8 cellular contexts compared by ENCODE assay signal in genomic region chr21:28516996-28517592, GRCh38.
DNase-seq lines count a peak whose midpoint lies in the region; ATAC-seq, FAIRE-seq and TF ChIP-seq lines count a peak whose summit lies in the region.

No MANE protein-coding gene starts in this region.

- peak; percentile 71 for DNase-seq in HEK293T (ENCODE audit: extremely low spot score)
- DNase-seq in MM.1S, result peak; percentile 89
- DNase-seq in T-helper 22 cell (ENCODE audit: low read depth), result peak; percentile 14
- peak; percentile 8 for DNase-seq in GM12878 (ENCODE audit: low read depth, low spot score)
- DNase-seq in iris pigment epithelial cell (ENCODE audit: low read depth), result peak; percentile 34
- DNase-seq in stimulated activated CD4-positive, alpha-beta T cell treated with anti-CD3 and anti-CD28 coated beads, Interleukin-2, amount 100 ng/mL, for 24 hours, result peak; percentile 69 to 70
- DNase-seq in AG20443 (ENCODE audit: low spot score), result no peak

- no peak overlapping the region for H3K9ac ChIP-seq in MM.1S (ENCODE audit: low read length)
- H3K9ac ChIP-seq in GM12878 (ENCODE audit: control insufficient read depth, insufficient read depth, low read length), result no peak overlapping the region

- H3K4me3 ChIP-seq in MM.1S (ENCODE audit: low read length) (no peak overlapping the region), GM12878 (no peak overlapping the region)

- TF ChIP-seq EP300 in GM12878 (IDR thresholded peaks at IDR 0.05; ENCODE audit: borderline replicate concordance in 1 of 2, control insufficient read depth in 1 of 2, low read depth in 2 of 2, low read length in 2 of 2), result no peak

- no peaks in the 10 kb centered on the region for H3K9me3 ChIP-seq in MM.1S (replicated peaks; ENCODE audit: insufficient read depth, low read length)
- H3K9me3 ChIP-seq in GM12878 (replicated peaks; ENCODE audit: control insufficient read depth, insufficient read depth, low read length), result no peaks in the 10 kb centered on the region

- H3K4me2 ChIP-seq in MM.1S (ENCODE audit: low read depth, low read length) (peak overlapping the region; percentile 35), GM12878 (ENCODE audit: control insufficient read depth, insufficient read depth) (no peak overlapping the region)

- H2AFZ ChIP-seq in MM.1S (ENCODE audit: low read length), result no peak overlapping the region
- H2AFZ ChIP-seq in GM12878 (ENCODE audit: control insufficient read depth, low read depth, low read length), result 0 out of 2 replicates have a peak overlapping the region, but pooled peaks have one; percentile 21

- TF ChIP-seq POLR2A in GM12878 (IDR thresholded peaks at IDR 0.05; ENCODE audit: low read depth, low read length), result no peak

- H4K20me1 ChIP-seq in MM.1S (ENCODE audit: insufficient read depth, low read length), result no peaks in the 10 kb centered on the region
- no peaks in the 10 kb centered on the region for H4K20me1 ChIP-seq in GM12878 (ENCODE audit: control insufficient read depth, insufficient read depth)

- H3K4me1 ChIP-seq in MM.1S (ENCODE audit: low read length) (peaks cover 2% of the 10 kb centered on the region; the same call in 1 of the 2 replicates), GM12878 (ENCODE audit: control insufficient read depth, insufficient read depth, low read length) (no peaks in the 10 kb centered on the region)

- 8% methylated on average over 6 of the region's 6 CpGs for WGBS in GM12878 (ENCODE audit: insufficient coverage, insufficient replicate concordance, low lambda C conversion rate, missing lambda C conversion rate)

- FAIRE-seq in GM12878 (lab: Jason Lieb, UNC), result no peak

- RAD21 ChIA-PET in GM12878 (lab: Charles Lee; ENCODE audit: unreplicated experiment), result interaction anchor here (2.3 kb wide), 1 partner anchor 228 kb away, joined by 22 read pairs; no protein-coding TSS in a partner anchor

- TF ChIP-seq CTCF in MM.1S (IDR thresholded peaks at IDR 0.05; ENCODE audit: low read length) (peak; percentile 95), GM12878 (IDR thresholded peaks at IDR 0.05 in 2 of 3, conservative IDR thresholded peaks at IDR 0.05 in 1 of 3; ENCODE audit: control insufficient read depth in 2 of 3, extremely low read depth in 1 of 3, insufficient read depth in 1 of 3, low read depth in 3 of 3, low read length in 3 of 3) (peak; percentile 57 to 65 (median 61); a peak in 5 of 6 replicates)

- BruUV-seq in GM12878 (replicated peaks; lab: Mats Ljungman, UMichigan), result no TSS peak

- H3K79me2 ChIP-seq in MM.1S (ENCODE audit: low read length) (no peaks in the 10 kb centered on the region), GM12878 (ENCODE audit: control insufficient read depth, insufficient read depth, low read length) (no peaks in the 10 kb centered on the region)

- no peaks in the 10 kb centered on the region for H3K9me2 ChIP-seq in MM.1S (replicated peaks; ENCODE audit: insufficient read depth, low read length)

- CTCF ChIA-PET in HEK293T (lab: Yijun Ruan, JAX) (interaction anchor here (1.8 kb wide), 1 partner anchor 228 kb away, joined by 6 read pairs; no protein-coding TSS in a partner anchor), GM12878 (lab: Yijun Ruan, JAX) (interaction anchor here (0.6 to 3.6 kb wide), 5 partner anchors 9 to 419 kb away, joined by 3 to 42 read pairs (median 3); no protein-coding TSS in a partner anchor)

- ATAC-seq in GM18498 (IDR thresholded peaks at IDR 0.05; ENCODE audit: unreplicated experiment) (peak; percentile 99), GM12878 (peak; percentile 77)

- peak; percentile 24; the same call in 1 of the 2 replicates for TF ChIP-seq RAD21 in GM12878 (IDR thresholded peaks at IDR 0.05; ENCODE audit: insufficient read depth, low read depth, low read length)

- in situ Hi-C loops in GM12878 (cut with MboI), result no loop called here

- POLR2A ChIA-PET in HEK293T (lab: Yijun Ruan, JAX), result no interaction called here
- POLR2A ChIA-PET in GM12878 (lab: Charles Lee), result no interaction called here

- intact Hi-C loops in GM12878 (cut with micrococcal nuclease; ENCODE audit: unreplicated experiment), result loop anchor here (1.0 to 10.0 kb wide), 3 partner anchors 228 to 1672 kb away; partner anchors contain the start of gene ADAMTS1

- H3K27ac ChIP-seq in MM.1S (ENCODE audit: low read length), result no peak overlapping the region
- H3K27ac ChIP-seq in GM12878 (ENCODE audit: control insufficient read depth, insufficient read depth), result no peak overlapping the region

- no peaks in the 10 kb centered on the region for H3K27me3 ChIP-seq in MM.1S (replicated peaks; ENCODE audit: insufficient read depth, low read length)
- H3K27me3 ChIP-seq in GM12878 (replicated peaks in 1 of 2; ENCODE audit: control insufficient read depth in 2 of 2, insufficient read depth in 2 of 2, low read length in 1 of 2), result no peaks in the 10 kb centered on the region

- H3K36me3 ChIP-seq in MM.1S (replicated peaks; ENCODE audit: insufficient read depth, low read length) (no peaks in the 10 kb centered on the region), GM12878 (ENCODE audit: control insufficient read depth in 2 of 2, insufficient read depth in 2 of 2, low read length in 1 of 2) (no peaks in the 10 kb centered on the region)

- SMC1A ChIA-PET in GM12878 (lab: Charles Lee; ENCODE audit: uncharacterized antibody, unreplicated experiment), result interaction anchor here (4.4 kb wide), 1 partner anchor 228 kb away, joined by 23 read pairs; no protein-coding TSS in a partner anchor

- no peaks in the 10 kb centered on the region for H3F3A ChIP-seq in MM.1S (ENCODE audit: insufficient read depth, low read length)

TF ChIP-seq in HEK293T, 16 proteins besides CTCF, POLR2A, EP300 and RAD21:
- no peak for TF ChIP-seq BHLHE40 (IDR thresholded peaks at IDR 0.05; ENCODE audit: borderline replicate concordance)
- TF ChIP-seq ARNT (IDR thresholded peaks at IDR 0.05), result no peak
- no peak for TF ChIP-seq FOXA1 (IDR thresholded peaks at IDR 0.05)
- no peak for TF ChIP-seq NFRKB (IDR thresholded peaks at IDR 0.05)
- TF ChIP-seq CTBP1 (IDR thresholded peaks at IDR 0.05; ENCODE audit: borderline replicate concordance), result no peak
- TF ChIP-seq SP1 (IDR thresholded peaks at IDR 0.05), result no peak
- no peak for TF ChIP-seq TARDBP (IDR thresholded peaks at IDR 0.05)
- no peak for TF ChIP-seq ELF4 (IDR thresholded peaks at IDR 0.05)
- no peak for TF ChIP-seq ZNF384 (IDR thresholded peaks at IDR 0.05)
- no peak for TF ChIP-seq LEF1 (IDR thresholded peaks at IDR 0.05; ENCODE audit: borderline replicate concordance)
- TF ChIP-seq, protein P1, sequence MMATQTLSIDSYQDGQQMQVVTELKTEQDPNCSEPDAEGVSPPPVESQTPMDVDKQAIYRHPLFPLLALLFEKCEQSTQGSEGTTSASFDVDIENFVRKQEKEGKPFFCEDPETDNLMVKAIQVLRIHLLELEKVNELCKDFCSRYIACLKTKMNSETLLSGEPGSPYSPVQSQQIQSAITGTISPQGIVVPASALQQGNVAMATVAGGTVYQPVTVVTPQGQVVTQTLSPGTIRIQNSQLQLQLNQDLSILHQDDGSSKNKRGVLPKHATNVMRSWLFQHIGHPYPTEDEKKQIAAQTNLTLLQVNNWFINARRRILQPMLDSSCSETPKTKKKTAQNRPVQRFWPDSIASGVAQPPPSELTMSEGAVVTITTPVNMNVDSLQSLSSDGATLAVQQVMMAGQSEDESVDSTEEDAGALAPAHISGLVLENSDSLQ (IDR thresholded peaks at IDR 0.05), result no peak

TF ChIP-seq in GM12878, 131 proteins besides CTCF, POLR2A, EP300 and RAD21:
- TF ChIP-seq IKZF1 (conservative IDR thresholded peaks at IDR 0.05), result no peak
- 0 out of 2 replicates have a peak, but pooled peaks have one; percentile 41 for TF ChIP-seq TCF3 (IDR thresholded peaks at IDR 0.05; ENCODE audit: borderline replicate concordance, insufficient read depth, low read depth, low read length)
- TF ChIP-seq YY1 (IDR thresholded peaks at IDR 0.05; ENCODE audit: low read depth, low read length), result peak; percentile 88
- peak; percentile 51; the same call in 1 of the 2 replicates for TF ChIP-seq SMC3 (IDR thresholded peaks at IDR 0.05; ENCODE audit: borderline replicate concordance, low read length)
- TF ChIP-seq ZSCAN29 (IDR thresholded peaks at IDR 0.05), result no peak
